In genomic region chr7:2402687-2403013, GRCh38 we compare ENCODE assay signal across 1 cellular context.
TF ChIP-seq lines count a peak whose summit lies in the region.

No MANE protein-coding gene starts in this region.

TF ChIP-seq in K562, 482 proteins besides CTCF, POLR2A, EP300 and RAD21 (continues in another document):
- TF ChIP-seq ARID3B (CRISPR knock-in tag; IDR thresholded peaks at IDR 0.05; ENCODE audit: borderline replicate concordance) (no peak), MBD1 (CRISPR knock-in tag; IDR thresholded peaks at IDR 0.05) (0 out of 2 replicates have a peak, but pooled peaks have one; percentile 6), HNRNPLL (IDR thresholded peaks at IDR 0.05; ENCODE audit: low read depth, low read length, poor library complexity, severe bottlenecking) (no peak), ZNF41 (CRISPR knock-in tag; conservative IDR thresholded peaks at IDR 0.05) (no peak), KHSRP (IDR thresholded peaks at IDR 0.05) (no peak), ZNF165 (CRISPR knock-in tag; IDR thresholded peaks at IDR 0.05; ENCODE audit: borderline replicate concordance) (no peak), ZNF512 (tag; IDR thresholded peaks at IDR 0.05) (no peak), ZBTB7A (IDR thresholded peaks at IDR 0.05; ENCODE audit: borderline replicate concordance, control insufficient read depth, low read depth, low read length) (no peak), HIVEP1 (CRISPR knock-in tag; IDR thresholded peaks at IDR 0.05) (no peak), KAT7 (CRISPR knock-in tag; IDR thresholded peaks at IDR 0.05; ENCODE audit: borderline replicate concordance) (no peak), ZNF444 (CRISPR knock-in tag; IDR thresholded peaks at IDR 0.05) (no peak), ZNF695 (CRISPR knock-in tag; IDR thresholded peaks at IDR 0.05) (no peak), CBX1 (IDR thresholded peaks at IDR 0.05; ENCODE audit: low read depth) (no peak), CREB3L1 (IDR thresholded peaks at IDR 0.05; ENCODE audit: borderline replicate concordance, low read depth) (no peak), HBP1 (CRISPR knock-in tag; IDR thresholded peaks at IDR 0.05) (no peak), CBX3 (IDR thresholded peaks at IDR 0.05; ENCODE audit: borderline replicate concordance in 1 of 2, low read length in 2 of 2) (no peak), ZNF589 (CRISPR knock-in tag; IDR thresholded peaks at IDR 0.05; ENCODE audit: low read depth) (no peak), ZNF830 (CRISPR knock-in tag; IDR thresholded peaks at IDR 0.05) (0 out of 2 replicates have a peak, but pooled peaks have one; percentile 70), MLX (CRISPR knock-in tag; conservative IDR thresholded peaks at IDR 0.05) (no peak), ZNF785 (CRISPR knock-in tag; IDR thresholded peaks at IDR 0.05) (no peak), HMG20B (CRISPR knock-in tag; IDR thresholded peaks at IDR 0.05) (no peak), ZNF76 (CRISPR knock-in tag; IDR thresholded peaks at IDR 0.05; ENCODE audit: borderline replicate concordance) (no peak), PATZ1 (CRISPR knock-in tag; IDR thresholded peaks at IDR 0.05; ENCODE audit: borderline replicate concordance) (0 out of 2 replicates have a peak, but pooled peaks have one; percentile 26), ZNF407 (IDR thresholded peaks at IDR 0.05; ENCODE audit: low read depth) (peak; percentile 49; the same call in 1 of the 2 replicates), ZNF324 (CRISPR knock-in tag; IDR thresholded peaks at IDR 0.05) (no peak), PHF8 (IDR thresholded peaks at IDR 0.05; ENCODE audit: borderline replicate concordance, low read length) (no peak), FOSL1 (tag; conservative IDR thresholded peaks at IDR 0.05) (no peak), FUS (optimal IDR thresholded peaks at IDR 0.05; ENCODE audit: low read depth, low read length) (no peak), ZNF121 (CRISPR knock-in tag; conservative IDR thresholded peaks at IDR 0.05) (peak; percentile 62), NR2C1 (IDR thresholded peaks at IDR 0.05) (no peak), NR2C1 (tag; IDR thresholded peaks at IDR 0.05) (no peak), C11orf30 (IDR thresholded peaks at IDR 0.05; ENCODE audit: low read depth) (no peak), RBM14 (IDR thresholded peaks at IDR 0.05; ENCODE audit: borderline replicate concordance, insufficient read depth, low read depth, low read length) (no peak), ZC3H4 (CRISPR knock-in tag; IDR thresholded peaks at IDR 0.05; ENCODE audit: borderline replicate concordance) (no peak), ARID1B (IDR thresholded peaks at IDR 0.05) (no peak), BRD9 (IDR thresholded peaks at IDR 0.05; ENCODE audit: low read depth, partially characterized antibody) (no peak), ATF3 (IDR thresholded peaks at IDR 0.05) (no peak), ATF3 (CRISPR knock-in tag; conservative IDR thresholded peaks at IDR 0.05) (no peak), PHF20 (IDR thresholded peaks at IDR 0.05; ENCODE audit: partially characterized antibody) (no peak), TRIM25 (IDR thresholded peaks at IDR 0.05; ENCODE audit: borderline replicate concordance) (no peak)
